In the genomic region with DNA sequence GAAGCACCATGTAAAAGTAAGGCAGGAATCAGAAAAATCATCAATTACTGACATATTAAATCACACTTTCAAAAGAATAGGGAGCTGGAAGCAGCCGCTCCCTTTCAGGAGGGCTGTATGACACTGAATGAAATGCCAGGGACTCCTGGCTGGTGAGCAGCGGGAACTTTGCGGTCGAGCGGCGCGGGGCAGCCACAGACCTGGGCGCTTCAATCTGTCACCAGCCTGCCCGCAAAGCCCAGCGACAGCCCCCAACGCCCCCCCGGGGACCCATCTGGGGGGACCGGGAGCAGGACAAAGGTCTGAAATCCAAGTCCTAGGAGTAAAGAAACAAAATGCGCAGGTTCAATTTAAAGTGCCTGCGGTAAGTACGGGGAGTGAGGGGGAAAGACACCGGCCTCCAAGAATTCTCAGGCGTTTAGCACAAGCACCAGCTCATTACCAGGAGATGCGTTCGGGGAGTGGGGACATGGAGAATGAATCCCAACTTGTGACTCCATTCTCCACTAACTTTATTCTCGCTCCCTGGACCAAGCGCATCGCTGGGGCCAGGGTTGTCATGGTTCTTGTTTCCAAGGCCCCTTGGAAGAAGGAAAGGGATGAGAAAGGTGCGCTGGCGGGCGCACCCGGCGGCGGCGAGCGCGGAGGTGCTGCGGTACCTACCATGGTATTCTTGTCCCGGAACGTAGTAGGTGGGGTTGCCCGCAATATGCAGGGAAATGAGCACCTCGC, we compare ENCODE assay signal across 9 cellular contexts. TPM values are rescaled to one million over a fixed set of nuclear protein-coding genes. Genes with fewer than 3 reads are reported as not detected.
DNase-seq lines count a peak whose midpoint lies in the region; ATAC-seq and TF ChIP-seq lines count a peak whose summit lies in the region.
"Had no signal": no experiment of that assay in that cellular context is flagged by ENCODE, and none has a peak within 500 bp of the region (broad histone marks: within the 10 kb centered on the region; RNA-seq: fewer than 3 reads in every experiment).

No MANE protein-coding gene starts in this region.

- TF ChIP-seq RAD21 in neural cell (conservative IDR thresholded peaks at IDR 0.05) = no peak

- peaks cover 20 to 28% of the 10 kb centered on the region in 2 donors for H3K27me3 Mint-ChIP-seq in CD4-positive, alpha-beta memory T cell
- H3K27me3 Mint-ChIP-seq in endodermal cell (ENCODE audit: insufficient read depth) = peaks cover 73% of the 10 kb centered on the region

- no peaks in the 10 kb centered on the region for H4K20me1 ChIP-seq in neural cell (ENCODE audit: insufficient read depth)

- no peaks in the 10 kb centered on the region for H3K36me3 ChIP-seq in CD4-positive, alpha-beta memory T cell (ENCODE audit: insufficient read depth, low read length)
- H3K36me3 ChIP-seq in MG63 (no peaks in the 10 kb centered on the region), endodermal cell (ENCODE audit: control insufficient read depth, insufficient read depth, low read length) (no peaks in the 10 kb centered on the region), neural cell (ENCODE audit: insufficient read depth, low read length) (no peaks in the 10 kb centered on the region)

- peak overlapping the region in 7 of 8 donors; percentile 10 to 67 (median 48) for H3K4me3 Mint-ChIP-seq in CD4-positive, alpha-beta memory T cell
- H3K4me3 Mint-ChIP-seq in endodermal cell = peak overlapping the region; percentile 56

- POLR2A ChIA-PET in CD4-positive, alpha-beta memory T cell (lab: Charles Lee; ENCODE audit: partially characterized antibody) = no interaction called here

- no peaks in the 10 kb centered on the region for H3K9me2 ChIP-seq in neural cell (ENCODE audit: insufficient read depth, low read length)

- intact Hi-C loops in CD4-positive, alpha-beta memory T cell (cut with micrococcal nuclease) = no loop called here

- H3K9me3 Mint-ChIP-seq in CD4-positive, alpha-beta memory T cell = peaks cover 0 to 2% (median 0%) of the 10 kb centered on the region in 8 donors
- no peaks in the 10 kb centered on the region for H3K9me3 Mint-ChIP-seq in endodermal cell

- no peaks in the 10 kb centered on the region for H3K4me1 ChIP-seq in CD4-positive, alpha-beta memory T cell (ENCODE audit: insufficient read depth, low read length)
- no peaks in the 10 kb centered on the region for H3K4me1 ChIP-seq in endodermal cell (ENCODE audit: control insufficient read depth, insufficient read depth, low read length)

- H2AFZ ChIP-seq in neural cell (ENCODE audit: low read depth, low read length) = peak overlapping the region; percentile 40

- H3K9ac ChIP-seq in endodermal cell (ENCODE audit: extremely low read depth, low read length, poor library complexity, severe bottlenecking) = no peak overlapping the region
- H3K9ac ChIP-seq in neural cell (ENCODE audit: low read length) = peak overlapping the region; percentile 70

- no peaks in the 10 kb centered on the region for H3K9me3 ChIP-seq in CD4-positive, alpha-beta memory T cell (ENCODE audit: control insufficient read depth in 1 of 2, low read length in 2 of 2)
- H3K9me3 ChIP-seq in MG63 (no peaks in the 10 kb centered on the region), endodermal cell (ENCODE audit: control insufficient read depth, low read length) (no peaks in the 10 kb centered on the region), neural cell (ENCODE audit: low read length) (no peaks in the 10 kb centered on the region)

- peaks cover 39% of the 10 kb centered on the region for H3K79me2 ChIP-seq in neural cell (replicated peaks; ENCODE audit: insufficient read depth, low read length)

- H3K4me1 Mint-ChIP-seq in CD4-positive, alpha-beta memory T cell = peaks cover 3 to 15% (median 9%) of the 10 kb centered on the region in 4 donors
- peaks cover 6% of the 10 kb centered on the region for H3K4me1 Mint-ChIP-seq in endodermal cell

- no peak for DNase-seq in CD4-positive, alpha-beta memory T cell
- DNase-seq in MG63 (peak; percentile 4), endodermal cell (peak; percentile 75), RPMI8226 (no peak)
- DNase-seq in NK-92 treated with Interleukin-12 subunit alpha and Interleukin-12 subunit beta, amount 100 ng/mL, for 24 hours (lab: John Stamatoyannopoulos, UW) = no peak
- DNase-seq: activated effector memory CD4-positive, alpha-beta T cell treated with anti-CD3 and anti-CD28 coated beads, Interleukin-2, amount 50 U/mL, for 16 hours had no signal

- CTCF ChIA-PET in CD4-positive, alpha-beta memory T cell (lab: Charles Lee; ENCODE audit: partially characterized antibody) = no interaction called here

- H3K27ac Mint-ChIP-seq in CD4-positive, alpha-beta memory T cell = no peak overlapping the region
- H3K27ac Mint-ChIP-seq in endodermal cell = no peak overlapping the region

- no peak overlapping the region for H3K27ac ChIP-seq in CD4-positive, alpha-beta memory T cell (ENCODE audit: low read depth, low read length)
- H3K27ac ChIP-seq in endodermal cell (ENCODE audit: low read depth, low read length) = no peak overlapping the region
- peak overlapping the region; percentile 15 for H3K27ac ChIP-seq in neural cell (ENCODE audit: low read length)

- peak overlapping the region; percentile 91 for H3K4me2 ChIP-seq in neural cell (ENCODE audit: low read length)

- no peaks in the 10 kb centered on the region for H3K36me3 Mint-ChIP-seq in CD4-positive, alpha-beta memory T cell
- H3K36me3 Mint-ChIP-seq in endodermal cell (ENCODE audit: low read depth) = no peaks in the 10 kb centered on the region

- no peaks in the 10 kb centered on the region for H3K27me3 ChIP-seq in CD4-positive, alpha-beta memory T cell (ENCODE audit: insufficient read depth, low read length)
- no peaks in the 10 kb centered on the region for H3K27me3 ChIP-seq in MG63
- peaks cover 76% of the 10 kb centered on the region for H3K27me3 ChIP-seq in endodermal cell (ENCODE audit: control insufficient read depth, insufficient read depth, low read length, poor library complexity, severe bottlenecking)
- H3K27me3 ChIP-seq in neural cell (ENCODE audit: insufficient read depth, low read depth, low read length) = peaks cover 41% of the 10 kb centered on the region

- H3F3A ChIP-seq in neural cell (ENCODE audit: insufficient read depth, low read length, poor library complexity, severe bottlenecking) = no peaks in the 10 kb centered on the region

- TF ChIP-seq EP300 in neural cell (conservative IDR thresholded peaks at IDR 0.05; ENCODE audit: poor library complexity, severe bottlenecking) = no peak

- TF ChIP-seq CTCF in endodermal cell (conservative IDR thresholded peaks at IDR 0.05) = no peak
- no peak for TF ChIP-seq CTCF in neural cell (IDR thresholded peaks at IDR 0.05; ENCODE audit: poor library complexity, severe bottlenecking)

- H3K4me3 ChIP-seq in CD4-positive, alpha-beta memory T cell (ENCODE audit: low read length in 2 of 2) = no peak overlapping the region
- peak overlapping the region; percentile 50 for H3K4me3 ChIP-seq in MG63
- H3K4me3 ChIP-seq in endodermal cell (ENCODE audit: low read length) = peak overlapping the region; percentile 82
- H3K4me3 ChIP-seq in neural cell (ENCODE audit: low read length) = peak overlapping the region; percentile 84

- 2 to 5% methylated on average over 4 to 37 of the region's 37 CpGs for WGBS in endodermal cell (ENCODE audit: insufficient coverage in 1 of 2, insufficient read length in 1 of 2), 2 experiments

- ATAC-seq in esophagus mucosa (no peak), HG02571 (IDR thresholded peaks at IDR 0.05; ENCODE audit: unreplicated experiment) (no peak)

TF ChIP-seq in neural cell, 6 proteins besides CTCF, POLR2A, EP300 and RAD21:
- TF ChIP-seq, protein P1, sequence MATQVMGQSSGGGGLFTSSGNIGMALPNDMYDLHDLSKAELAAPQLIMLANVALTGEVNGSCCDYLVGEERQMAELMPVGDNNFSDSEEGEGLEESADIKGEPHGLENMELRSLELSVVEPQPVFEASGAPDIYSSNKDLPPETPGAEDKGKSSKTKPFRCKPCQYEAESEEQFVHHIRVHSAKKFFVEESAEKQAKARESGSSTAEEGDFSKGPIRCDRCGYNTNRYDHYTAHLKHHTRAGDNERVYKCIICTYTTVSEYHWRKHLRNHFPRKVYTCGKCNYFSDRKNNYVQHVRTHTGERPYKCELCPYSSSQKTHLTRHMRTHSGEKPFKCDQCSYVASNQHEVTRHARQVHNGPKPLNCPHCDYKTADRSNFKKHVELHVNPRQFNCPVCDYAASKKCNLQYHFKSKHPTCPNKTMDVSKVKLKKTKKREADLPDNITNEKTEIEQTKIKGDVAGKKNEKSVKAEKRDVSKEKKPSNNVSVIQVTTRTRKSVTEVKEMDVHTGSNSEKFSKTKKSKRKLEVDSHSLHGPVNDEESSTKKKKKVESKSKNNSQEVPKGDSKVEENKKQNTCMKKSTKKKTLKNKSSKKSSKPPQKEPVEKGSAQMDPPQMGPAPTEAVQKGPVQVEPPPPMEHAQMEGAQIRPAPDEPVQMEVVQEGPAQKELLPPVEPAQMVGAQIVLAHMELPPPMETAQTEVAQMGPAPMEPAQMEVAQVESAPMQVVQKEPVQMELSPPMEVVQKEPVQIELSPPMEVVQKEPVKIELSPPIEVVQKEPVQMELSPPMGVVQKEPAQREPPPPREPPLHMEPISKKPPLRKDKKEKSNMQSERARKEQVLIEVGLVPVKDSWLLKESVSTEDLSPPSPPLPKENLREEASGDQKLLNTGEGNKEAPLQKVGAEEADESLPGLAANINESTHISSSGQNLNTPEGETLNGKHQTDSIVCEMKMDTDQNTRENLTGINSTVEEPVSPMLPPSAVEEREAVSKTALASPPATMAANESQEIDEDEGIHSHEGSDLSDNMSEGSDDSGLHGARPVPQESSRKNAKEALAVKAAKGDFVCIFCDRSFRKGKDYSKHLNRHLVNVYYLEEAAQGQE (IDR thresholded peaks at IDR 0.05; ENCODE audit: borderline replicate concordance) = no peak

RNA-seq across cellular contexts. Expression of a gene that starts 0.8 kb away (rescaled TPM):
- total RNA-seq in CD4-positive, alpha-beta memory T cell = not detected
- not detected for polyA plus RNA-seq in CD4-positive, alpha-beta memory T cell
- total RNA-seq in MG63 (2014; rRNA removed; shearing (Covaris generic); ENCODE audit: low replicate concordance) = 1.3 and 3.1 TPM in 2 replicates
- total RNA-seq in endodermal cell (1 to 10 TPM; 3.9 to 8.5 TPM), esophagus mucosa (0.52 TPM)
- 5.9 TPM for polyA plus RNA-seq in endodermal cell (2013, experiment 1 of 2)
- polyA plus RNA-seq in endodermal cell (2013, experiment 2 of 2) = 4.8 TPM
- 169 and 178 TPM in 2 replicates for polyA plus RNA-seq in neural cell
- 379 and 463 TPM in 2 replicates for polyA minus RNA-seq in neural cell

Comparison
In these comparisons a context has a peak if more than half of its experiments do, and no peak if none do; other contexts are left out.
1. DNase-seq: peak in MG63 (single experiment) and endodermal cell (single experiment); none in CD4-positive, alpha-beta memory T cell (0 of 5), NK-92 treated with Interleukin-12 subunit alpha and Interleukin-12 subunit beta, amount 100 ng/mL, for 24 hours (single experiment) and RPMI8226 (single experiment).
2. H3K4me3 ChIP-seq: peak in MG63 (single experiment), endodermal cell (single experiment) and neural cell (single experiment); none in CD4-positive, alpha-beta memory T cell (0 of 2).